In the genomic region with DNA sequence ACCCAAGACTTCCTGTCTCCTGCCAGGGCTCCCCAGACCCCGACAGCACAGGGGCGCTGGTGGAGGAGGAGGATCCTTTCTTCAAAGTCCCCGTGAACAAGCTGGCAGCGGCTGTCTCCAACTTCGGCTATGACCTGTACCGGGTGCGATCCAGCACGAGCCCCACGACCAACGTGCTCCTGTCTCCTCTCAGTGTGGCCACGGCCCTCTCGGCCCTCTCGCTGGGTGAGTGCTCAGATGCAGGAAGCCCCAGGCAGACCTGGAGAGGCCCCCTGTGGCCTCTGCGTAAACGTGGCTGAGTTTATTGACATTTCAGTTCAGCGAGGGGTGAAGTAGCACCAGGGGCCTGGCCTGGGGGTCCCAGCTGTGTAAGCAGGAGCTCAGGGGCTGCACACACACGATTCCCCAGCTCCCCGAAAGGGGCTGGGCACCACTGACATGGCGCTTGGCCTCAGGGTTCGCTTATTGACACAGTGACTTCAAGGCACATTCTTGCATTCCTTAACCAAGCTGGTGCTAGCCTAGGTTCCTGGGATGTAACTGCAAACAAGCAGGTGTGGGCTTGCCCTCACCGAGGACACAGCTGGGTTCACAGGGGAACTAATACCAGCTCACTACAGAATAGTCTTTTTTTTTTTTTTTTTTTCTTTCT, we compare ENCODE assay signal across 1 cellular context.
TF ChIP-seq lines count a peak whose summit lies in the region.

No MANE protein-coding gene starts in this region.

TF ChIP-seq in HepG2, 621 proteins besides CTCF, POLR2A, EP300 and RAD21 (continued from another document and continues in another):
- TF ChIP-seq, protein P1, sequence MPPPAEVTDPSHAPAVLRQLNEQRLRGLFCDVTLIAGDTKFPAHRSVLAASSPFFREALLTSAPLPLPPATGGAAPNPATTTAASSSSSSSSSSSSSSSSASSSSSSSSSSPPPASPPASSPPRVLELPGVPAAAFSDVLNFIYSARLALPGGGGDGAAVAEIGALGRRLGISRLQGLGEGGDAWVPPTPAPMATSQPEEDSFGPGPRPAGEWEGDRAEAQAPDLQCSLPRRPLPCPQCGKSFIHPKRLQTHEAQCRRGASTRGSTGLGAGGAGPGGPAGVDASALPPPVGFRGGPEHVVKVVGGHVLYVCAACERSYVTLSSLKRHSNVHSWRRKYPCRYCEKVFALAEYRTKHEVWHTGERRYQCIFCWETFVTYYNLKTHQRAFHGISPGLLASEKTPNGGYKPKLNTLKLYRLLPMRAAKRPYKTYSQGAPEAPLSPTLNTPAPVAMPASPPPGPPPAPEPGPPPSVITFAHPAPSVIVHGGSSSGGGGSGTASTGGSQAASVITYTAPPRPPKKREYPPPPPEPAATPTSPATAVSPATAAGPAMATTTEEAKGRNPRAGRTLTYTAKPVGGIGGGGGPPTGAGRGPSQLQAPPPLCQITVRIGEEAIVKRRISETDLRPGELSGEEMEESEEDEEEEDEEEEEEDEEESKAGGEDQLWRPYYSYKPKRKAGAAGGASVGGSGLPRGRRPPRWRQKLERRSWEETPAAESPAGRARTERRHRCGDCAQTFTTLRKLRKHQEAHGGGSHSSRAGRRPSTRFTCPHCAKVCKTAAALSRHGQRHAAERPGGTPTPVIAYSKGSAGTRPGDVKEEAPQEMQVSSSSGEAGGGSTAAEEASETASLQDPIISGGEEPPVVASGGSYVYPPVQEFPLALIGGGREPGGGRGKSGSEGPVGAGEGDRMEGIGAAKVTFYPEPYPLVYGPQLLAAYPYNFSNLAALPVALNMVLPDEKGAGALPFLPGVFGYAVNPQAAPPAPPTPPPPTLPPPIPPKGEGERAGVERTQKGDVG (CRISPR knock-in tag; IDR thresholded peaks at IDR 0.05; ENCODE audit: borderline replicate concordance): peak; percentile 96; the same call in 1 of the 2 replicates
- peak; percentile 13; the same call in 1 of the 2 replicates for TF ChIP-seq KDM1A (CRISPR knock-in tag; IDR thresholded peaks at IDR 0.05)
- TF ChIP-seq ZSCAN5A (CRISPR knock-in tag; IDR thresholded peaks at IDR 0.05; ENCODE audit: borderline replicate concordance): no peak
- peak; percentile 94 for TF ChIP-seq ZBTB7A (CRISPR knock-in tag; IDR thresholded peaks at IDR 0.05)
- peak; percentile 54; the same call in 1 of the 2 replicates for TF ChIP-seq ZBTB37 (CRISPR knock-in tag; IDR thresholded peaks at IDR 0.05)
- TF ChIP-seq HNF4A (CRISPR knock-in tag; IDR thresholded peaks at IDR 0.05): peak; percentile 38
- TF ChIP-seq THRA (CRISPR knock-in tag; IDR thresholded peaks at IDR 0.05; ENCODE audit: borderline replicate concordance): peak; percentile 92; the same call in 1 of the 2 replicates
- TF ChIP-seq ETV5 (CRISPR knock-in tag; IDR thresholded peaks at IDR 0.05; ENCODE audit: borderline replicate concordance): peak; percentile 35; the same call in 1 of the 2 replicates
- peak; percentile 95 for TF ChIP-seq AGO2 (optimal IDR thresholded peaks at IDR 0.05; ENCODE audit: low read depth, low read length)
- no peak for TF ChIP-seq ZNF556 (CRISPR knock-in tag; IDR thresholded peaks at IDR 0.05; ENCODE audit: borderline replicate concordance)
- TF ChIP-seq, protein P2, sequence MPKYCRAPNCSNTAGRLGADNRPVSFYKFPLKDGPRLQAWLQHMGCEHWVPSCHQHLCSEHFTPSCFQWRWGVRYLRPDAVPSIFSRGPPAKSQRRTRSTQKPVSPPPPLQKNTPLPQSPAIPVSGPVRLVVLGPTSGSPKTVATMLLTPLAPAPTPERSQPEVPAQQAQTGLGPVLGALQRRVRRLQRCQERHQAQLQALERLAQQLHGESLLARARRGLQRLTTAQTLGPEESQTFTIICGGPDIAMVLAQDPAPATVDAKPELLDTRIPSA (CRISPR knock-in tag; IDR thresholded peaks at IDR 0.05; ENCODE audit: borderline replicate concordance): no peak
- no peak for TF ChIP-seq ZKSCAN5 (CRISPR knock-in tag; IDR thresholded peaks at IDR 0.05)
- TF ChIP-seq, protein P3, sequence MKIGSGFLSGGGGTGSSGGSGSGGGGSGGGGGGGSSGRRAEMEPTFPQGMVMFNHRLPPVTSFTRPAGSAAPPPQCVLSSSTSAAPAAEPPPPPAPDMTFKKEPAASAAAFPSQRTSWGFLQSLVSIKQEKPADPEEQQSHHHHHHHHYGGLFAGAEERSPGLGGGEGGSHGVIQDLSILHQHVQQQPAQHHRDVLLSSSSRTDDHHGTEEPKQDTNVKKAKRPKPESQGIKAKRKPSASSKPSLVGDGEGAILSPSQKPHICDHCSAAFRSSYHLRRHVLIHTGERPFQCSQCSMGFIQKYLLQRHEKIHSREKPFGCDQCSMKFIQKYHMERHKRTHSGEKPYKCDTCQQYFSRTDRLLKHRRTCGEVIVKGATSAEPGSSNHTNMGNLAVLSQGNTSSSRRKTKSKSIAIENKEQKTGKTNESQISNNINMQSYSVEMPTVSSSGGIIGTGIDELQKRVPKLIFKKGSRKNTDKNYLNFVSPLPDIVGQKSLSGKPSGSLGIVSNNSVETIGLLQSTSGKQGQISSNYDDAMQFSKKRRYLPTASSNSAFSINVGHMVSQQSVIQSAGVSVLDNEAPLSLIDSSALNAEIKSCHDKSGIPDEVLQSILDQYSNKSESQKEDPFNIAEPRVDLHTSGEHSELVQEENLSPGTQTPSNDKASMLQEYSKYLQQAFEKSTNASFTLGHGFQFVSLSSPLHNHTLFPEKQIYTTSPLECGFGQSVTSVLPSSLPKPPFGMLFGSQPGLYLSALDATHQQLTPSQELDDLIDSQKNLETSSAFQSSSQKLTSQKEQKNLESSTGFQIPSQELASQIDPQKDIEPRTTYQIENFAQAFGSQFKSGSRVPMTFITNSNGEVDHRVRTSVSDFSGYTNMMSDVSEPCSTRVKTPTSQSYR (CRISPR knock-in tag; IDR thresholded peaks at IDR 0.05; ENCODE audit: borderline replicate concordance): peak; percentile 42; the same call in 1 of the 2 replicates
- 0 out of 2 replicates have a peak, but pooled peaks have one; percentile 10 for TF ChIP-seq SNAI1 (CRISPR knock-in tag; IDR thresholded peaks at IDR 0.05; ENCODE audit: borderline replicate concordance)
- TF ChIP-seq PRPF4 (IDR thresholded peaks at IDR 0.05; ENCODE audit: low read depth, low read length, poor library complexity, severe bottlenecking): no peak
- TF ChIP-seq PLRG1 (conservative IDR thresholded peaks at IDR 0.05): no peak
- 0 out of 2 replicates have a peak, but pooled peaks have one; percentile 6 for TF ChIP-seq MNT (IDR thresholded peaks at IDR 0.05)
- peak; percentile 46; the same call in 1 of the 2 replicates for TF ChIP-seq RCOR2 (CRISPR knock-in tag; IDR thresholded peaks at IDR 0.05)
- peak; percentile 79 for TF ChIP-seq SIN3A (IDR thresholded peaks at IDR 0.05; ENCODE audit: borderline replicate concordance, low read depth, low read length)
- TF ChIP-seq ZBTB7B (CRISPR knock-in tag; IDR thresholded peaks at IDR 0.05): peak; percentile 95
- peak; percentile 67 for TF ChIP-seq FOXA1 (IDR thresholded peaks at IDR 0.05)
- peak; percentile 99 for TF ChIP-seq FOXA1 (CRISPR knock-in tag; IDR thresholded peaks at IDR 0.05)
- peak; percentile 35; the same call in 1 of the 2 replicates for TF ChIP-seq ELF1 (CRISPR knock-in tag; IDR thresholded peaks at IDR 0.05)
- no peak for TF ChIP-seq SIX4 (CRISPR knock-in tag; IDR thresholded peaks at IDR 0.05)
- TF ChIP-seq DMAP1 (CRISPR knock-in tag; IDR thresholded peaks at IDR 0.05): 0 out of 2 replicates have a peak, but pooled peaks have one; percentile 28
- TF ChIP-seq DZIP1 (CRISPR knock-in tag; IDR thresholded peaks at IDR 0.05): no peak
- TF ChIP-seq, protein P4, sequence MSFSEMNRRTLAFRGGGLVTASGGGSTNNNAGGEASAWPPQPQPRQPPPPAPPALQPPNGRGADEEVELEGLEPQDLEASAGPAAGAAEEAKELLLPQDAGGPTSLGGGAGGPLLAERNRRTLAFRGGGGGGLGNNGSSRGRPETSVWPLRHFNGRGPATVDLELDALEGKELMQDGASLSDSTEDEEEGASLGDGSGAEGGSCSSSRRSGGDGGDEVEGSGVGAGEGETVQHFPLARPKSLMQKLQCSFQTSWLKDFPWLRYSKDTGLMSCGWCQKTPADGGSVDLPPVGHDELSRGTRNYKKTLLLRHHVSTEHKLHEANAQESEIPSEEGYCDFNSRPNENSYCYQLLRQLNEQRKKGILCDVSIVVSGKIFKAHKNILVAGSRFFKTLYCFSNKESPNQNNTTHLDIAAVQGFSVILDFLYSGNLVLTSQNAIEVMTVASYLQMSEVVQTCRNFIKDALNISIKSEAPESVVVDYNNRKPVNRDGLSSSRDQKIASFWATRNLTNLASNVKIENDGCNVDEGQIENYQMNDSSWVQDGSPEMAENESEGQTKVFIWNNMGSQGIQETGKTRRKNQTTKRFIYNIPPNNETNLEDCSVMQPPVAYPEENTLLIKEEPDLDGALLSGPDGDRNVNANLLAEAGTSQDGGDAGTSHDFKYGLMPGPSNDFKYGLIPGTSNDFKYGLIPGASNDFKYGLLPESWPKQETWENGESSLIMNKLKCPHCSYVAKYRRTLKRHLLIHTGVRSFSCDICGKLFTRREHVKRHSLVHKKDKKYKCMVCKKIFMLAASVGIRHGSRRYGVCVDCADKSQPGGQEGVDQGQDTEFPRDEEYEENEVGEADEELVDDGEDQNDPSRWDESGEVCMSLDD (CRISPR knock-in tag; IDR thresholded peaks at IDR 0.05; ENCODE audit: borderline replicate concordance): no peak; the same call in 1 of the 2 replicates
- TF ChIP-seq ZNF747 (CRISPR knock-in tag; IDR thresholded peaks at IDR 0.05; ENCODE audit: borderline replicate concordance): no peak
- TF ChIP-seq FOXK1 (CRISPR knock-in tag; IDR thresholded peaks at IDR 0.05; ENCODE audit: borderline replicate concordance, low read depth): peak; percentile 53; the same call in 1 of the 2 replicates
- TF ChIP-seq SAP130 (CRISPR knock-in tag; IDR thresholded peaks at IDR 0.05; ENCODE audit: low read depth): peak; percentile 80
- TF ChIP-seq, protein P5, sequence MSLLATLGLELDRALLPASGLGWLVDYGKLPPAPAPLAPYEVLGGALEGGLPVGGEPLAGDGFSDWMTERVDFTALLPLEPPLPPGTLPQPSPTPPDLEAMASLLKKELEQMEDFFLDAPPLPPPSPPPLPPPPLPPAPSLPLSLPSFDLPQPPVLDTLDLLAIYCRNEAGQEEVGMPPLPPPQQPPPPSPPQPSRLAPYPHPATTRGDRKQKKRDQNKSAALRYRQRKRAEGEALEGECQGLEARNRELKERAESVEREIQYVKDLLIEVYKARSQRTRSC (CRISPR knock-in tag; IDR thresholded peaks at IDR 0.05; ENCODE audit: low read depth): no peak
- TF ChIP-seq ZNF879 (CRISPR knock-in tag; IDR thresholded peaks at IDR 0.05): no peak
- 0 out of 2 replicates have a peak, but pooled peaks have one; percentile 26 for TF ChIP-seq FOXC1 (CRISPR knock-in tag; IDR thresholded peaks at IDR 0.05; ENCODE audit: borderline replicate concordance)
- peak; percentile 97 for TF ChIP-seq TEAD3 (CRISPR knock-in tag; optimal IDR thresholded peaks at IDR 0.05; ENCODE audit: borderline replicate concordance)
